Comparison of ENCODE assay signal across 22 cellular contexts in genomic region chr21:46406001-46406400, GRCh38.
"Had no signal": no experiment of that assay in that cellular context is flagged by ENCODE, and none has a peak within 500 bp of the region (broad histone marks: within the 10 kb centered on the region; RNA-seq: fewer than 3 reads in every experiment).

No MANE protein-coding gene starts in this region.

- H3K27me3 ChIP-seq: breast epithelium, ovary, right lobe of liver, SJSA1, stomach, testis had no signal

- H3K4me3 ChIP-seq: breast epithelium, ovary, right lobe of liver, SJSA1, skin epidermis, stomach, testis had no signal

- H3K4me1 ChIP-seq: breast epithelium, right lobe of liver, SJSA1, stomach, testis had no signal

- H3K36me3 ChIP-seq: breast epithelium, ovary had no signal

- H3K9me3 Mint-ChIP-seq: activated naive CD8-positive, alpha-beta T cell treated with anti-CD3 and anti-CD28 coated beads for 36 hours; activated T-cell treated with anti-CD3 and anti-CD28 coated beads, Interleukin-2, amount 50 U/mL, for 24 hours had no signal

- H3K9me3 ChIP-seq: breast epithelium, ovary, right lobe of liver, SJSA1, stomach, testis had no signal

- H3K27ac Mint-ChIP-seq: activated B cell treated with CpG ODN at 0.5 μM for 24 hours; activated CD4-positive, alpha-beta T cell treated with anti-CD3 and anti-CD28 coated beads for 36 hours; activated naive CD8-positive, alpha-beta T cell treated with anti-CD3 and anti-CD28 coated beads for 36 hours; activated T-cell treated with anti-CD3 and anti-CD28 coated beads, Interleukin-2, amount 50 U/mL, for 24 hours had no signal

- ATAC-seq: activated CD4-positive, alpha-beta T cell treated with anti-CD3 and anti-CD28 coated beads for 36 hours; right lobe of liver had no signal

- H3K27me3 Mint-ChIP-seq: activated B cell treated with CpG ODN at 0.5 μM for 24 hours; activated CD4-positive, alpha-beta T cell treated with anti-CD3 and anti-CD28 coated beads for 36 hours; activated naive CD8-positive, alpha-beta T cell treated with anti-CD3 and anti-CD28 coated beads for 36 hours; activated T-cell treated with anti-CD3 and anti-CD28 coated beads, Interleukin-2, amount 50 U/mL, for 24 hours; naive B cell had no signal

- H3K4me3 Mint-ChIP-seq: activated B cell treated with CpG ODN at 0.5 μM for 24 hours; activated CD4-positive, alpha-beta T cell treated with anti-CD3 and anti-CD28 coated beads for 36 hours; activated naive CD8-positive, alpha-beta T cell treated with anti-CD3 and anti-CD28 coated beads for 36 hours; activated T-cell treated with anti-CD3 and anti-CD28 coated beads, Interleukin-2, amount 50 U/mL, for 24 hours; naive B cell had no signal

- H3K27ac ChIP-seq: breast epithelium, ovary, right lobe of liver, SJSA1, skin epidermis, testis had no signal

- H3K4me1 Mint-ChIP-seq: activated B cell treated with CpG ODN at 0.5 μM for 24 hours; activated CD4-positive, alpha-beta T cell treated with anti-CD3 and anti-CD28 coated beads for 36 hours; activated naive CD8-positive, alpha-beta T cell treated with anti-CD3 and anti-CD28 coated beads for 36 hours had no signal

- DNase-seq: activated B cell treated with CpG ODN at 0.5 μM for 24 hours; activated CD4-positive, alpha-beta T cell treated with anti-CD3 and anti-CD28 coated beads for 36 hours; activated CD4-positive, alpha-beta T cell treated with anti-CD3 and anti-CD28 coated beads, Interleukin-2, amount 50 U/mL, for 4 hours; activated CD8-positive, alpha-beta memory T cell treated with anti-CD3 and anti-CD28 coated beads for 24 hours; activated CD8-positive, alpha-beta memory T cell treated with anti-CD3 and anti-CD28 coated beads, Interleukin-2, amount 50 U/mL, for 4 hours; activated naive CD4-positive, alpha-beta T cell treated with Interleukin-2 at 50 U/mL for 16 hours; activated naive CD8-positive, alpha-beta T cell treated with anti-CD3 and anti-CD28 coated beads for 36 hours; activated T-cell treated with anti-CD3 and anti-CD28 coated beads, Interleukin-2, amount 50 U/mL, for 24 hours; cortex of kidney; erythroblast; foreskin fibroblast; naive B cell; ovary; stimulated activated CD4-positive, alpha-beta T cell treated with anti-CD3 and anti-CD28 coated beads, Interleukin-1b, Interleukin-23, amount 100 ng/mL, for 48 hours; stomach; T-helper 1 cell; testis; trophoblast cell had no signal
